20 cellular contexts compared by ENCODE assay signal in the genomic region with DNA sequence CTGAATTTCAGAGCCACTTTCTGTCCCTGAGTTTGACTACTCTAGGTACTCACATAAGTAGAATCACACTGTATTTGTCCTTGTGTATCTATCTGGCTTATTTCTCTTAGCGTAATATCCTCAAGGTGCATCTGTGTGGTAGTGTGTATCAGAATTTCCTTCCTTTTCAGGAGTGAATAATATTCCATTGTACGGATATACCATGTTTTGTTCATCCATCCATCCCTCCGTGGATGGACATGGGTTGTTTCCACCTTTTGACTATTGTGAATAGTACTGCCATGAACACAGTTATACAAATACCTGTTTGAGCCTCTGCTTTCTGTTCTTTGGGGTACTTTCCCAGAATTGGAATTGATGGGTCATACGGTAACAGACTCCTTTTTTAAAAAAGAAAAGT.
DNase-seq lines count a peak whose midpoint lies in the region; ATAC-seq and TF ChIP-seq lines count a peak whose summit lies in the region.
"Had no signal": no experiment of that assay in that cellular context is flagged by ENCODE, and none has a peak within 500 bp of the region (broad histone marks: within the 10 kb centered on the region; RNA-seq: fewer than 3 reads in every experiment).

No MANE protein-coding gene starts in this region.

- H3K14ac ChIP-seq in H9 (ENCODE audit: insufficient read depth, low read length), result no peak overlapping the region

- no peak overlapping the region for H4K8ac ChIP-seq in H9 (replicated peaks; ENCODE audit: insufficient read length, low read depth, low read length)

- CTCF ChIA-PET in GM10248 (lab: Yijun Ruan, JAX), result no interaction called here

- H3K27me3 Mint-ChIP-seq in H9 (ENCODE audit: low read depth), result no peaks in the 10 kb centered on the region
- no peaks in the 10 kb centered on the region for H3K27me3 Mint-ChIP-seq in effector memory CD8-positive, alpha-beta T cell
- H3K27me3 Mint-ChIP-seq: activated naive CD4-positive, alpha-beta T cell treated with anti-CD3 and anti-CD28 coated beads, Interleukin-2, amount 10 ng/mL, durations not matched to agents 7 days and 5 days had no signal

- H3T11ph ChIP-seq in H9 (ENCODE audit: low read length), result no peak overlapping the region

- H4K5ac ChIP-seq in H9 (ENCODE audit: insufficient read length, low read depth, low read length), result no peak overlapping the region

- no peak overlapping the region for H3K56ac ChIP-seq in H9 (ENCODE audit: insufficient read length, low read depth, low read length)

- H3K27me3 ChIP-seq in ACC112 (ENCODE audit: insufficient read depth, low read length) (no peaks in the 10 kb centered on the region), H9 (ENCODE audit: insufficient read depth, low read length) (no peaks in the 10 kb centered on the region)
- H3K27me3 ChIP-seq: spleen had no signal

- H3K27ac ChIP-seq in ACC112 (ENCODE audit: low read depth, low read length) (peak overlapping the region; percentile 99; the same call in 1 of the 2 replicates), H9 (ENCODE audit: insufficient read length, low read depth, low read length) (no peak overlapping the region)

- no peaks in the 10 kb centered on the region for H3K9me3 ChIP-seq in H9 (ENCODE audit: control insufficient read depth, low read depth, low read length)
- H3K9me3 ChIP-seq: spleen had no signal

- H3K79me2 ChIP-seq in ACC112 (ENCODE audit: control insufficient read depth, insufficient read depth, low read length, unreplicated experiment) (no peaks in the 10 kb centered on the region), H9 (ENCODE audit: insufficient read depth, low read length) (peaks cover 10% of the 10 kb centered on the region; the same call in 1 of the 2 replicates)

- H3K4ac ChIP-seq in H9 (ENCODE audit: low read depth, low read length), result no peak overlapping the region

- H3K36me3 Mint-ChIP-seq in H9 (ENCODE audit: insufficient read depth in 1 of 3, low read depth in 3 of 3), result peaks cover 0 to 6% (median 1%) of the 10 kb centered on the region in 3 experiments; a peak in 2 of 7 replicates
- H3K36me3 Mint-ChIP-seq in effector memory CD8-positive, alpha-beta T cell (ENCODE audit: insufficient read depth), result peaks cover 31% of the 10 kb centered on the region
- H3K36me3 Mint-ChIP-seq in stimulated activated effector memory CD8-positive, alpha-beta T cell treated with anti-CD3 and anti-CD28 coated beads, Interleukin-12 subunit alpha, Interleukin-12 subunit beta, amount 100 ng/mL, for 72 hours, result no peaks in the 10 kb centered on the region

- no peak overlapping the region for H2BK12ac ChIP-seq in H9 (ENCODE audit: insufficient read length, low read depth, low read length)

- H2BK120ac ChIP-seq in H9 (ENCODE audit: low read depth, low read length, poor library complexity, severe bottlenecking), result no peak overlapping the region

- H3K23me2 ChIP-seq in H9 (ENCODE audit: insufficient read length, low read depth, low read length, poor library complexity, severe bottlenecking), result no peaks in the 10 kb centered on the region

- no peak overlapping the region for H2AFZ ChIP-seq in ACC112 (ENCODE audit: low read length, unreplicated experiment)
- no peak overlapping the region for H2AFZ ChIP-seq in H9 (ENCODE audit: low read length)

- TF ChIP-seq CTCF in H9 (conservative IDR thresholded peaks at IDR 0.05) (no peak), GM10248 (IDR thresholded peaks at IDR 0.05; ENCODE audit: control extremely low read depth, extremely low read depth, low read depth, missing control alignments) (no peak)

- H3K4me1 Mint-ChIP-seq in H9, result peaks cover 44 to 47% of the 10 kb centered on the region in 2 experiments
- H3K4me1 Mint-ChIP-seq in effector memory CD8-positive, alpha-beta T cell (ENCODE audit: low read depth in 2 of 2), result peaks cover 67 to 87% of the 10 kb centered on the region in 2 donors
- peaks cover 85% of the 10 kb centered on the region for H3K4me1 Mint-ChIP-seq in stimulated activated effector memory CD8-positive, alpha-beta T cell treated with anti-CD3 and anti-CD28 coated beads, Interleukin-12 subunit alpha, Interleukin-12 subunit beta, amount 100 ng/mL, for 72 hours

- H3K4me2 ChIP-seq in H9 (ENCODE audit: insufficient read depth, insufficient read length, low read length), result no peak overlapping the region

- H3K36me3 ChIP-seq in ACC112 (ENCODE audit: insufficient read depth, low read length), result no peaks in the 10 kb centered on the region
- H3K36me3 ChIP-seq: spleen had no signal

- no peak overlapping the region; a peak in 1 of 7 replicates for H3K27ac Mint-ChIP-seq in H9
- peak overlapping the region; percentile 86 to 97 for H3K27ac Mint-ChIP-seq in effector memory CD8-positive, alpha-beta T cell
- peak overlapping the region; percentile 89 for H3K27ac Mint-ChIP-seq in stimulated activated effector memory CD8-positive, alpha-beta T cell treated with anti-CD3 and anti-CD28 coated beads, Interleukin-12 subunit alpha, Interleukin-12 subunit beta, amount 100 ng/mL, for 72 hours
- H3K27ac Mint-ChIP-seq: activated naive CD4-positive, alpha-beta T cell treated with anti-CD3 and anti-CD28 coated beads, Interleukin-2, amount 10 ng/mL, durations not matched to agents 7 days and 5 days had no signal

- WGBS in H9 (ENCODE audit: extremely low coverage, insufficient read length, low lambda C conversion rate), result no CpG with 5 or more reads among the region's 4 CpGs

- no peak overlapping the region for H2BK20ac ChIP-seq in H9 (ENCODE audit: low read depth, low read length, poor library complexity, severe bottlenecking)

- no peak overlapping the region for H2BK15ac ChIP-seq in H9 (ENCODE audit: low read depth, low read length)

- no peak overlapping the region for H3K4me3 ChIP-seq in ACC112 (ENCODE audit: low read depth, low read length)
- H3K4me3 ChIP-seq: K562, lung, spleen had no signal

- peak; percentile 2 for DNase-seq in H9
- DNase-seq in effector memory CD8-positive, alpha-beta T cell, result no peak
- no peak for DNase-seq in stimulated activated effector memory CD8-positive, alpha-beta T cell treated with anti-CD3 and anti-CD28 coated beads, Interleukin-12 subunit alpha, Interleukin-12 subunit beta, amount 100 ng/mL, for 72 hours (ENCODE audit: low spot score in 2 of 2)
- no peak for DNase-seq in GM10248 (ENCODE audit: extremely low spot score)
- no peak for DNase-seq in NCI-H2107 (lab: John Stamatoyannopoulos, UW)
- DNase-seq in iPS-NIHi11 (ENCODE audit: low spot score), result no peak
- DNase-seq: activated CD4-positive, alpha-beta T cell treated with anti-CD3 and anti-CD28 coated beads, Interleukin-2, amount 50 U/mL, for 4 hours; activated naive CD4-positive, alpha-beta T cell treated with anti-CD3 and anti-CD28 coated beads, Interleukin-2, amount 10 ng/mL, durations not matched to agents 7 days and 5 days; DMS79; effector CD4-positive, alpha-beta T cell; erythroblast; MM.1S; NCI-H1436 treated with DMSO at 0.1 percent for 48 hours; occipital lobe; RPMI8226; spleen; stimulated activated CD4-positive, alpha-beta T cell treated with anti-CD3 and anti-CD28 coated beads, Interleukin-4, amount 100 ng/mL, for 1 hour had no signal

- no peak for ATAC-seq in effector memory CD8-positive, alpha-beta T cell (replicated peaks)
- ATAC-seq in stimulated activated effector memory CD8-positive, alpha-beta T cell treated with anti-CD3 and anti-CD28 coated beads, Interleukin-12 subunit alpha, Interleukin-12 subunit beta, amount 100 ng/mL, for 72 hours, result no peak
- ATAC-seq: K562 had no signal

- H3K4me1 ChIP-seq in ACC112 (ENCODE audit: control insufficient read depth, insufficient read depth, low read length, unreplicated experiment) (peaks cover 57% of the 10 kb centered on the region), H9 (ENCODE audit: insufficient read depth, low read length) (peaks cover 8% of the 10 kb centered on the region; the same call in 1 of the 2 replicates)

- no peak overlapping the region for H2AK5ac ChIP-seq in H9 (ENCODE audit: insufficient read length, low read length)

- no peak overlapping the region for H3K4me3 Mint-ChIP-seq in H9
- H3K4me3 Mint-ChIP-seq in effector memory CD8-positive, alpha-beta T cell, result peak overlapping the region; percentile 15 to 40
- H3K4me3 Mint-ChIP-seq in stimulated activated effector memory CD8-positive, alpha-beta T cell treated with anti-CD3 and anti-CD28 coated beads, Interleukin-12 subunit alpha, Interleukin-12 subunit beta, amount 100 ng/mL, for 72 hours, result no peak overlapping the region
- H3K4me3 Mint-ChIP-seq: activated naive CD4-positive, alpha-beta T cell treated with anti-CD3 and anti-CD28 coated beads, Interleukin-2, amount 10 ng/mL, durations not matched to agents 7 days and 5 days had no signal

- no peaks in the 10 kb centered on the region for H3K9me3 Mint-ChIP-seq in H9
- H3K9me3 Mint-ChIP-seq in effector memory CD8-positive, alpha-beta T cell, result no peaks in the 10 kb centered on the region
- no peaks in the 10 kb centered on the region for H3K9me3 Mint-ChIP-seq in stimulated activated effector memory CD8-positive, alpha-beta T cell treated with anti-CD3 and anti-CD28 coated beads, Interleukin-12 subunit alpha, Interleukin-12 subunit beta, amount 100 ng/mL, for 72 hours
- H3K9me3 Mint-ChIP-seq: activated naive CD4-positive, alpha-beta T cell treated with anti-CD3 and anti-CD28 coated beads, Interleukin-2, amount 10 ng/mL, durations not matched to agents 7 days and 5 days had no signal

- POLR2A ChIA-PET in GM10248 (lab: Yijun Ruan, JAX), result no interaction called here

- no peaks in the 10 kb centered on the region for H3K79me1 ChIP-seq in H9 (ENCODE audit: insufficient read depth, low read depth, low read length, poor library complexity, severe bottlenecking)

- H3K9ac ChIP-seq in H9 (ENCODE audit: extremely low read depth, insufficient read length, low read length), result no peak overlapping the region

- H4K91ac ChIP-seq in H9 (ENCODE audit: insufficient read length, low read depth, low read length), result no peak overlapping the region

- H3K23ac ChIP-seq in H9 (ENCODE audit: insufficient read length, low read depth, low read length), result no peak overlapping the region

- no peak overlapping the region for H3K18ac ChIP-seq in H9 (ENCODE audit: insufficient read length, low read depth, low read length)

- no peaks in the 10 kb centered on the region for H4K20me1 ChIP-seq in H9 (ENCODE audit: control insufficient read depth, insufficient read depth, insufficient read length)

- H2BK5ac ChIP-seq in H9 (ENCODE audit: insufficient read length, low read length), result no peak overlapping the region

Comparison
In these comparisons a context has a peak if more than half of its experiments do, and no peak if none do; other contexts are left out.
1. H3K27ac Mint-ChIP-seq: peak in effector memory CD8-positive, alpha-beta T cell (2 of 2) and stimulated activated effector memory CD8-positive, alpha-beta T cell treated with anti-CD3 and anti-CD28 coated beads, Interleukin-12 subunit alpha, Interleukin-12 subunit beta, amount 100 ng/mL, for 72 hours (single experiment); none in H9 (0 of 3).
2. H3K4me3 Mint-ChIP-seq: peak in effector memory CD8-positive, alpha-beta T cell (2 of 2); none in H9 (0 of 2) and stimulated activated effector memory CD8-positive, alpha-beta T cell treated with anti-CD3 and anti-CD28 coated beads, Interleukin-12 subunit alpha, Interleukin-12 subunit beta, amount 100 ng/mL, for 72 hours (single experiment).